ENCODE assay signal across 8 cellular contexts in the genomic region with DNA sequence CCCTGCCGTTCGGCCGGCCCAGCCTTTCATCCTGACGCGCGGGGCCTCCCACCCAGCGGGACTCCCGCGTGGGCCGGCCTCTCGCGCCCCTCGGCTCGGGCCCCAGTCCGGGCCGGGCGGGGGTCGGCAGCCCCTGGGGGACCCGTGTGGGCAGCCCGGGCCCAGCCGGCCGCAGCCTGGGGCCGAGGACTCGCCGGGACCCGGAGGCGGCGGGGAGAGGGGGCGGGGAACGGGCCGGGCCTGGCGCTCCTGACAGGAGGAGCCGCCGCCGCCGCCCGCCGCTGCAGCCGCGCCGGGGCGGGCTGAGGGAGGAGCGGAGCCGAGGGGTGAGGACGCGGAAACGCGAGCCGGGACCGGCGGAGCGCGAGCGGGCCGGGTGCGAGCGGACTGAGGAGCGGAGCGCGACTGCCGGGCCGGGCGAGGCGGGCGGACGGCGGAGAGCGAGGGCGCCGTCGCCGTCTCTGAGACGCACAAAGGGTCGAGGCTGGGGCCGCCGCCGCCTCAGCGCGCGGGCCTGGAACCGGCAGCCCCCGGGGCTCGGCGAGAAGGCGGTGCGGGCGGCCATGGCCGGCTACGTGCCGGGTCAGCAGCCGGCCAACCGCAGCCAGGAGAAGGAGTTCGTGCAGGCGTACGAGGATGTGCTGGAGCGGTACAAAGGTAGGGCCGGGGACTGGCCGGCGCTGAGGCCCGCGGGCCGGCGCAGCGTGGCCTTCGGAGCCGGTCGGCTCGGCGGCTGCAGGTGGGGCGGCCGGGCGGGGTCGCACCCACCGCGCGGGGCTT.
A peak's percentile ranks its signal among the peaks of the same experiment; 100 is the strongest.
DNase-seq lines count a peak whose midpoint lies in the region; ATAC-seq and TF ChIP-seq lines count a peak whose summit lies in the region.

No MANE protein-coding gene starts in this region.

- no peak overlapping the region for H2AFZ ChIP-seq in fibroblast of lung (ENCODE audit: low read length)

- H3K4me2 ChIP-seq in fibroblast of lung (ENCODE audit: extremely low read depth, insufficient read depth, low read length) = peak overlapping the region; percentile 74

- WGBS in testis, 2 donors = 0 to 1% methylated on average over 10 to 98 of the region's 116 CpGs

- H3K9me3 Mint-ChIP-seq in HFFc6 = no peaks in the 10 kb centered on the region
- H3K9me3 Mint-ChIP-seq in naive thymus-derived CD4-positive, alpha-beta T cell = no peaks in the 10 kb centered on the region

- H3K4me1 ChIP-seq in fibroblast of lung (ENCODE audit: control insufficient read depth, extremely low read depth, insufficient read depth, low read length) (peaks cover 21% of the 10 kb centered on the region), testis (peaks cover 33% of the 10 kb centered on the region)
- H3K4me1 ChIP-seq in naive thymus-derived CD4-positive, alpha-beta T cell (ENCODE audit: control insufficient read depth in 2 of 2, insufficient read depth in 2 of 2, low read length in 2 of 2) = peaks cover 8 to 14% of the 10 kb centered on the region in 2 donors

- H3K9ac ChIP-seq in fibroblast of lung (ENCODE audit: insufficient read depth, low read length) = peak overlapping the region; percentile 80

- no peaks in the 10 kb centered on the region; the same call in 1 of the 2 replicates for H3K36me3 Mint-ChIP-seq in HFFc6 (ENCODE audit: low read depth)
- peaks cover 0 to 3% (median 0%) of the 10 kb centered on the region in 5 donors for H3K36me3 Mint-ChIP-seq in naive thymus-derived CD4-positive, alpha-beta T cell

- H3K4me3 ChIP-seq in fibroblast of lung (replicated peaks in 1 of 4; ENCODE audit: control extremely low read depth in 1 of 4, insufficient read depth in 1 of 4, low read depth in 3 of 4, low read length in 4 of 4) (peak overlapping the region; percentile 68 to 89 (median 84)), testis (peak overlapping the region; percentile 75 to 77)
- H3K4me3 ChIP-seq in naive thymus-derived CD4-positive, alpha-beta T cell (ENCODE audit: low read length) = peak overlapping the region; percentile 64

- no peaks in the 10 kb centered on the region for H3K36me3 ChIP-seq in fibroblast of lung (ENCODE audit: control insufficient read depth, insufficient read depth, low read length)
- H3K36me3 ChIP-seq in naive thymus-derived CD4-positive, alpha-beta T cell (ENCODE audit: control insufficient read depth in 2 of 3, insufficient read depth in 3 of 3, low read length in 3 of 3) = no peaks in the 10 kb centered on the region
- no peaks in the 10 kb centered on the region for H3K36me3 ChIP-seq in testis (ENCODE audit: low read depth, missing control alignments)

- DNase-seq in EL = peak; percentile 71
- peak; percentile 43 for DNase-seq in HFFc6
- peak; percentile 82 for DNase-seq in NCI-H774 (lab: John Stamatoyannopoulos, UW)
- peak; percentile 50 for DNase-seq in activated T-helper 1 cell treated with Interleukin-2 at 50 U/mL for 16 hours (ENCODE audit: low read depth)
- peak; percentile 56 to 71 for DNase-seq in fibroblast of lung (ENCODE audit: low read depth in 2 of 2)
- DNase-seq in naive thymus-derived CD4-positive, alpha-beta T cell = peak; percentile 34 to 76 (median 50)
- peak; percentile 61 for DNase-seq in testis
- DNase-seq in NCI-H1694 treated with DMSO at 0.1 percent for 48 hours (lab: John Stamatoyannopoulos, UW) = no peak

- H3K27ac ChIP-seq in fibroblast of lung (ENCODE audit: insufficient read depth, low read length) = peak overlapping the region; percentile 85
- peak overlapping the region; percentile 0 for H3K27ac ChIP-seq in naive thymus-derived CD4-positive, alpha-beta T cell (ENCODE audit: low read depth, low read length)
- H3K27ac ChIP-seq in testis = peak overlapping the region; percentile 92 to 98

- TF ChIP-seq POLR2A in testis (IDR thresholded peaks at IDR 0.05) = no peak

- H3K27me3 Mint-ChIP-seq in HFFc6 (ENCODE audit: insufficient read depth) = peaks cover 2% of the 10 kb centered on the region; the same call in 1 of the 2 replicates
- peaks cover 0 to 10% (median 3%) of the 10 kb centered on the region in 5 donors for H3K27me3 Mint-ChIP-seq in naive thymus-derived CD4-positive, alpha-beta T cell

- H3K27me3 ChIP-seq in fibroblast of lung (ENCODE audit: control insufficient read depth, insufficient read depth, low read length) (no peaks in the 10 kb centered on the region), testis (no peaks in the 10 kb centered on the region)
- no peaks in the 10 kb centered on the region for H3K27me3 ChIP-seq in naive thymus-derived CD4-positive, alpha-beta T cell (ENCODE audit: control insufficient read depth in 2 of 2, insufficient read depth in 2 of 2, low read length in 2 of 2)

- H3K4me1 Mint-ChIP-seq in HFFc6 (ENCODE audit: low read depth) = peaks cover 30% of the 10 kb centered on the region
- H3K4me1 Mint-ChIP-seq in naive thymus-derived CD4-positive, alpha-beta T cell = peaks cover 22 to 38% (median 34%) of the 10 kb centered on the region in 7 donors

- H4K20me1 ChIP-seq in fibroblast of lung (ENCODE audit: control insufficient read depth, extremely low read depth, insufficient read depth, low read length) = no peaks in the 10 kb centered on the region

- peaks cover 60% of the 10 kb centered on the region for H3K79me2 ChIP-seq in fibroblast of lung (ENCODE audit: control insufficient read depth, insufficient read depth, low read length)

- TF ChIP-seq CTCF in HFFc6 (IDR thresholded peaks at IDR 0.05) (no peak), fibroblast of lung (conservative IDR thresholded peaks at IDR 0.05 in 1 of 2, IDR thresholded peaks at IDR 0.05 in 1 of 2; ENCODE audit: low read depth in 1 of 2, low read length in 2 of 2) (no peak), testis (IDR thresholded peaks at IDR 0.05) (no peak)

- no peaks in the 10 kb centered on the region for H3K9me3 ChIP-seq in fibroblast of lung (ENCODE audit: control insufficient read depth, insufficient read depth, low read depth, low read length)
- H3K9me3 ChIP-seq in naive thymus-derived CD4-positive, alpha-beta T cell (ENCODE audit: control insufficient read depth in 2 of 3, low read length in 3 of 3) = no peaks in the 10 kb centered on the region
- H3K9me3 ChIP-seq in testis = no peaks in the 10 kb centered on the region

- peak overlapping the region; percentile 34; the same call in 1 of the 2 replicates for H3K27ac Mint-ChIP-seq in HFFc6
- no peak overlapping the region for H3K27ac Mint-ChIP-seq in naive thymus-derived CD4-positive, alpha-beta T cell

- ATAC-seq in naive thymus-derived CD4-positive, alpha-beta T cell = peak; percentile 83

- CTCF ChIA-PET in naive thymus-derived CD4-positive, alpha-beta T cell (lab: Charles Lee) = interaction anchor here (0.6 to 1.3 kb wide), 5 partner anchors 10 to 1278 kb away, joined by 3 to 4 read pairs (median 3); no protein-coding TSS in a partner anchor

- POLR2A ChIA-PET in naive thymus-derived CD4-positive, alpha-beta T cell (lab: Charles Lee) = interaction anchor here (0.9 to 1.0 kb wide), 2 partner anchors 100 to 1587 kb away, joined by 3 to 4 read pairs; a partner anchor contains a TSS

- intact Hi-C loops in naive thymus-derived CD4-positive, alpha-beta T cell (cut with micrococcal nuclease) = loop anchor here in 1 of 2 donors (2.0 kb wide), 2 partner anchors 78 to 304 kb away; no protein-coding TSS in a partner anchor
- intact Hi-C loops in testis (cut with DNase I; ENCODE audit: low total_unique reads) = loop anchor here (5.0 kb wide), 1 partner anchor 87 kb away; no protein-coding TSS in a partner anchor

- H3K4me3 Mint-ChIP-seq in HFFc6 = peak overlapping the region; percentile 78
- H3K4me3 Mint-ChIP-seq in naive thymus-derived CD4-positive, alpha-beta T cell = peak overlapping the region in 6 of 10 donors; percentile 50 to 88 (median 72)

Comparison
In these comparisons a context has a peak if more than half of its experiments do, and no peak if none do; other contexts are left out.
1. H3K27ac ChIP-seq: peak in every context shown above with its lines; median percentile 95 in testis; 85 in fibroblast of lung; 0 in naive thymus-derived CD4-positive, alpha-beta T cell.